Comparison of ENCODE assay signal across 28 cellular contexts in the genomic region with DNA sequence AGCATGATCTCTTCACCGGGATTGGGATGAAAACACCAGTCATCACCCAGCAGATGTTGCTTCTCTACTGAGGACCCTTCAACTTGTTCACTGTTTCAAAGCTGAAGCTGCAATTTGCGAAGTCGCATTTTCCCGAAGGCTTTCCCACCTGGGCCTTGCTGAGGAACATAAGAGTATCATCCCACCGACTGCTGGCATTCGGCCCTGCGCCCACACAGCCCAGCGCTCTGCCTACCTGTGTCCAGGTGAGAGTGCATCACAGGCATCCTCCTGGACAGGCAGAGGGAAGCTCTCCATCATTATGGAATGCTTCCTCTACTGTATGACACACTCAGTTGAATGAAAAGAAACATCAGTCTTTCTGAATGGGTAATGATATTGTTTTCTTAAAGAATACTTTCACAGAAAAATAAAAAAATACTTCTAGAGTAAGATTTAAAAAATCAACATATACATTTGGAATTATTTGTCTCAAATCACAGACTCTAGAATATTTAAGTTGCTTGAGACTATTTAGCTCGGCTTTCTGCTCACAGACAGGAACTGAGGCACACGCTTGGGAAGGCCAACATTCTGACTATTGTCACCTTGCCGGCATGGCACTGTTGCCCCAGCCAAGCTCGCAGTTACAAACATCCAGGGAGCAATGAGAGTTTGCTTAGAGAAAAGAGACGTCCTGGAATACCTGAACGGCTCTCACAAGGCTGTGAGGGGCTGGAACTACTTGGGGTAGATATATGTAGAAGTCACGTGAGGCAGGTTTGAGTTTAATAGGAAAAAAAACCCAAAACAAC. TPM values are rescaled to one million over a fixed set of nuclear protein-coding genes. Genes with fewer than 3 reads are reported as not detected.
"Had no signal": no experiment of that assay in that cellular context is flagged by ENCODE, and none has a peak within 500 bp of the region (broad histone marks: within the 10 kb centered on the region; RNA-seq: fewer than 3 reads in every experiment).

No MANE protein-coding gene starts in this region.

- H3K4me3 ChIP-seq: left lung, lower lobe of right lung, ovary, prostate gland, skin epidermis, suprapubic skin, thoracic aorta, tibial artery, uterus had no signal

- H3K27me3 ChIP-seq: left lung, neutrophil, ovary, suprapubic skin, tibial artery, uterus had no signal

- H3K4me1 ChIP-seq: left lung, lower lobe of right lung, prostate gland, suprapubic skin, uterus had no signal

- H3K36me3 Mint-ChIP-seq: immature natural killer cell had no signal

- H3K36me3 ChIP-seq: left lung, lower lobe of right lung, neutrophil, ovary, prostate gland, suprapubic skin, thoracic aorta, tibial artery, uterus had no signal

- DNase-seq: hypothalamus; immature natural killer cell; kidney; left colon; left lung; lower lobe of right lung; mammary epithelial cell; mesenchymal stem cell; naive thymus-derived CD8-positive, alpha-beta T cell; occipital lobe; ovary; right cardiac atrium; stimulated activated CD4-positive, alpha-beta T cell treated with anti-CD3 and anti-CD28 coated beads, Interleukin-12 subunit alpha, Interleukin-12 subunit beta, amount 100 ng/mL, for 4 hours; stimulated activated CD4-positive, alpha-beta T cell treated with anti-CD3 and anti-CD28 coated beads, Interleukin-15, amount 100 ng/mL, for 24 hours; stimulated activated CD4-positive, alpha-beta T cell treated with anti-CD3 and anti-CD28 coated beads, Interleukin-2, amount 100 ng/mL, for 24 hours; stimulated activated CD4-positive, alpha-beta T cell treated with anti-CD3 and anti-CD28 coated beads, Interleukin-4, amount 100 ng/mL, for 1 hour; stimulated activated naive CD4-positive, alpha-beta T cell; tibial artery; trophoblast cell; uterus had no signal

- ATAC-seq: left colon; left lung; lower lobe of right lung; naive thymus-derived CD8-positive, alpha-beta T cell; right cardiac atrium; sciatic nerve had no signal

- H3K27ac Mint-ChIP-seq: immature natural killer cell; stimulated activated naive CD8-positive, alpha-beta T cell treated with anti-CD3 and anti-CD28 coated beads, Interleukin-15, Interleukin-2, amounts not matched to agents 100 ng/mL and 50 ng/mL, for 24 hours had no signal

- H3K27ac ChIP-seq: left lung, lower lobe of right lung, neutrophil, ovary, prostate gland, skin epidermis, suprapubic skin, thoracic aorta, tibial artery, uterus had no signal

- H3K27me3 Mint-ChIP-seq: naive thymus-derived CD8-positive, alpha-beta T cell; stimulated activated naive CD8-positive, alpha-beta T cell treated with anti-CD3 and anti-CD28 coated beads, Interleukin-15, Interleukin-2, amounts not matched to agents 100 ng/mL and 50 ng/mL, for 24 hours had no signal

- H3K4me3 Mint-ChIP-seq: immature natural killer cell; naive thymus-derived CD8-positive, alpha-beta T cell; neural crest cell; stimulated activated naive CD8-positive, alpha-beta T cell treated with anti-CD3 and anti-CD28 coated beads, Interleukin-15, Interleukin-2, amounts not matched to agents 100 ng/mL and 50 ng/mL, for 24 hours had no signal

- H3K9me3 ChIP-seq: left lung, lower lobe of right lung, neutrophil, ovary, prostate gland, suprapubic skin, thoracic aorta, tibial artery, uterus had no signal

- H3K9me3 Mint-ChIP-seq: immature natural killer cell; naive thymus-derived CD8-positive, alpha-beta T cell; neural crest cell; stimulated activated naive CD8-positive, alpha-beta T cell treated with anti-CD3 and anti-CD28 coated beads, Interleukin-15, Interleukin-2, amounts not matched to agents 100 ng/mL and 50 ng/mL, for 24 hours had no signal

RNA-seq across cellular contexts. Expression of a gene that starts 48.7 kb away (rescaled TPM):
- total RNA-seq: naive thymus-derived CD8-positive, alpha-beta T cell had no signal
- polyA plus RNA-seq: naive thymus-derived CD8-positive, alpha-beta T cell had no signal
